Comparison of ENCODE assay signal across 10 cellular contexts in genomic region chr6:35663447-35664235, GRCh38. TPM values are rescaled to one million over a fixed set of nuclear protein-coding genes. Genes with fewer than 3 reads are reported as not detected.
A peak's percentile ranks its signal among the peaks of the same experiment; 100 is the strongest.
DNase-seq lines count a peak whose midpoint lies in the region; ATAC-seq and TF ChIP-seq lines count a peak whose summit lies in the region.
"Had no signal": no experiment of that assay in that cellular context is flagged by ENCODE, and none has a peak within 500 bp of the region (broad histone marks: within the 10 kb centered on the region; RNA-seq: fewer than 3 reads in every experiment).

No MANE protein-coding gene starts in this region.

- in situ Hi-C loops in GM23248 (cut with MboI), result no loop called here
- in situ Hi-C loops in astrocyte of the cerebellum (cut with HindIII; ENCODE audit: low sequenced_read_pairs), result no loop called here

- H3K9me2 ChIP-seq in GM23248 (ENCODE audit: insufficient read depth), result no peaks in the 10 kb centered on the region

- H3K9ac ChIP-seq in GM23248, result peak overlapping the region; percentile 30; the same call in 1 of the 2 replicates

- peaks cover 19% of the 10 kb centered on the region; the same call in 1 of the 2 replicates for H3F3A ChIP-seq in GM23248 (ENCODE audit: insufficient read depth)

- peak overlapping the region; percentile 64 for H2AFZ ChIP-seq in GM23248

- H3K9me3 ChIP-seq in GM23248 (ENCODE audit: low read depth), result no peaks in the 10 kb centered on the region

- WGBS in GM23248 (ENCODE audit: low coverage in 1 of 2, low lambda C conversion rate in 2 of 2, missing lambda C conversion rate in 2 of 2), 2 experiments, result 51% methylated on average over 7 of the region's 7 CpGs

- H3K27me3 ChIP-seq in GM23248 (replicated peaks; ENCODE audit: insufficient read depth), result no peaks in the 10 kb centered on the region

- H3K4me2 ChIP-seq in GM23248 (ENCODE audit: unreplicated experiment), result peak overlapping the region; percentile 62

- peaks cover 24% of the 10 kb centered on the region; the same call in 1 of the 2 replicates for H3K79me2 ChIP-seq in GM23248 (ENCODE audit: insufficient read depth)

- ATAC-seq in HG03378 (IDR thresholded peaks at IDR 0.05; ENCODE audit: unreplicated experiment), result no peak
- no peak for ATAC-seq in HG03342 (IDR thresholded peaks at IDR 0.05; ENCODE audit: unreplicated experiment)

- H3K4me3 ChIP-seq in GM23248 (peak overlapping the region; percentile 43), astrocyte of the cerebellum (ENCODE audit: low read depth, low read length) (no peak overlapping the region)

- H3K36me3 ChIP-seq in GM23248 (ENCODE audit: low read depth), result no peaks in the 10 kb centered on the region

- peaks cover 31% of the 10 kb centered on the region for H3K4me1 ChIP-seq in GM23248 (ENCODE audit: insufficient read depth)

- peak overlapping the region; percentile 55 for H3K27ac ChIP-seq in GM23248

- no peak for TF ChIP-seq CTCF in astrocyte of the cerebellum (IDR thresholded peaks at IDR 0.05; ENCODE audit: low read depth, low read length, missing control alignments)

- DNase-seq in A172 (ENCODE audit: low spot score), result peak; percentile 70
- DNase-seq in GM23248, result peak; percentile 86
- peak; percentile 62 for DNase-seq in astrocyte of the cerebellum (ENCODE audit: low read depth)
- peak; percentile 60 for DNase-seq in kidney glomerular epithelial cell (lab: John Stamatoyannopoulos, UW)
- no peak for DNase-seq in NCI-H2029 treated with DMSO at 0.1 percent for 48 hours (lab: John Stamatoyannopoulos, UW)
- DNase-seq in NCI-H128 (lab: John Stamatoyannopoulos, UW; ENCODE audit: unreplicated experiment), result no peak
- DNase-seq: DMS 273 treated with DMSO at 0.1 percent for 48 hours, small intestine had no signal

- H4K20me1 ChIP-seq in GM23248 (ENCODE audit: insufficient read depth), result no peaks in the 10 kb centered on the region

RNA-seq across cellular contexts. Expression of gene FKBP5, which starts 25.1 kb away (rescaled TPM):
- total RNA-seq in A172 (2014; rRNA removed; shearing (Covaris generic)), result 8.3 TPM in 2 replicates
- 1.9 and 3.6 TPM in 2 replicates for total RNA-seq in GM23248 (2014; rRNA removed; shearing (Covaris generic))
- polyA plus RNA-seq in GM23248 (2016; fragmentation: Nextera tagmentation; extraction: Ambion mirVana), result 6.3 and 6.9 TPM in 2 replicates

Comparison
In these comparisons a context has a peak if more than half of its experiments do, and no peak if none do; other contexts are left out.
1. DNase-seq: peak in A172 (single experiment), GM23248 (single experiment), astrocyte of the cerebellum (single experiment) and kidney glomerular epithelial cell (single experiment); none in NCI-H2029 treated with DMSO at 0.1 percent for 48 hours (single experiment) and NCI-H128 (single experiment).